Comparison of ENCODE assay signal across 12 cellular contexts in the genomic region with DNA sequence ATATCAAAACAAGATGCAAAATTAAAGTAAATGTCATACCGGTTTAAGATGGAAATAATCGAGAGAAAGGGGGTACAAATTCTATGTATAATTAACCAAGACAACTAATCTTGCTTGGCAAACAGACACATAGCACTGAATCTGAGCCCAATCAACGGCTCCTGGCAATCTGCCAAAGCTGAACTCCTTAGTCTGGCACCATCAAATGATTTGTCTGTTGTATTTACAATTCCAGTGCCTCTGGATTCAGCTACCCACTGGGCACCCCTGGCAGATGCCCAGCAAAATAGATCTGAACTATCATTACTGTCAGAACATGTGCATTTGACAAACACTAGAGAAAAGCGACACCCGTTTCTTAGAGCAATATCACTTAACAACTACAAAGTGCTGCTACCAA. TPM values are rescaled to one million over a fixed set of nuclear protein-coding genes. Genes with fewer than 3 reads are reported as not detected.
DNase-seq lines count a peak whose midpoint lies in the region; ATAC-seq and TF ChIP-seq lines count a peak whose summit lies in the region.
"Had no signal": no experiment of that assay in that cellular context is flagged by ENCODE, and none has a peak within 500 bp of the region (broad histone marks: within the 10 kb centered on the region; RNA-seq: fewer than 3 reads in every experiment).

No MANE protein-coding gene starts in this region.

- intact Hi-C loops in Right ventricle myocardium superior (cut with DNase I) = loop anchor here (10.0 kb wide), 2 partner anchors 98 to 112 kb away; no protein-coding TSS in a partner anchor

- peak overlapping the region in 1 of 2 donors; percentile 17 for H3K4me3 ChIP-seq in muscle layer of duodenum (ENCODE audit: low read depth in 1 of 2, low read length in 2 of 2)

- no peaks in the 10 kb centered on the region for H3K9me3 ChIP-seq in muscle layer of duodenum (ENCODE audit: control insufficient read depth in 1 of 2, low read length in 2 of 2)

- H3K27ac ChIP-seq in muscle layer of duodenum (ENCODE audit: low read length) = peak overlapping the region; percentile 4

- DNase-seq in DMS153 treated with DMSO at 0.1 percent for 48 hours (lab: John Stamatoyannopoulos, UW; ENCODE audit: unreplicated experiment) (peak; percentile 92), NCI-H2029 (lab: John Stamatoyannopoulos, UW) (peak; percentile 100), Kasumi-1 (lab: John Stamatoyannopoulos, UW) (no peak), HuH-7.5 (ENCODE audit: low spot score) (no peak), Right ventricle myocardium superior (no peak), NOMO-1 (lab: John Stamatoyannopoulos, UW; ENCODE audit: unreplicated experiment in 2 of 2) (no peak)
- DNase-seq: activated CD4-positive, CD25-positive, alpha-beta regulatory T cell treated with anti-CD3 and anti-CD28 coated beads, Interleukin-2, amount 50 U/mL, for 72 hours; activated naive CD8-positive, alpha-beta T cell treated with anti-CD3 and anti-CD28 coated beads for 36 hours; PC-3; retina had no signal

- H3K4me1 ChIP-seq in muscle layer of duodenum (ENCODE audit: control insufficient read depth in 1 of 2, insufficient read depth in 2 of 2, low read length in 2 of 2) = peaks cover 12 to 17% of the 10 kb centered on the region in 2 donors

- no peaks in the 10 kb centered on the region for H3K27me3 ChIP-seq in muscle layer of duodenum (ENCODE audit: low read depth, low read length)

- no peaks in the 10 kb centered on the region for H3K36me3 ChIP-seq in muscle layer of duodenum (ENCODE audit: control insufficient read depth in 1 of 2, insufficient read depth in 2 of 2, low read length in 2 of 2)

- ATAC-seq in SK-N-SH treated with all-trans-retinoic acid at 6 μM for 48 hours (no peak), Right ventricle myocardium superior (ENCODE audit: poor library complexity) (no peak)
- ATAC-seq: PC-3 had no signal

TF ChIP-seq in SK-N-SH treated with all-trans-retinoic acid at 6 μM for 48 hours, 23 proteins besides CTCF, POLR2A, EP300 and RAD21:
- 0 out of 2 replicates have a peak, but pooled peaks have one; percentile 28 for TF ChIP-seq ISL1 (CRISPR knock-in tag; IDR thresholded peaks at IDR 0.05)
- TF ChIP-seq ZNF565 (CRISPR knock-in tag; conservative IDR thresholded peaks at IDR 0.05; ENCODE audit: low read depth) = no peak
- TF ChIP-seq GLIS3 (CRISPR knock-in tag; IDR thresholded peaks at IDR 0.05) = no peak

RNA-seq across cellular contexts. Expression of gene EGLN3, which starts 7.8 kb away (rescaled TPM):
- 111 TPM for total RNA-seq in Right ventricle myocardium superior

Comparison
In these comparisons a context has a peak if more than half of its experiments do, and no peak if none do; other contexts are left out.
1. DNase-seq: peak in DMS153 treated with DMSO at 0.1 percent for 48 hours (single experiment) and NCI-H2029 (single experiment); none in Kasumi-1 (0 of 2), HuH-7.5 (single experiment), Right ventricle myocardium superior (single experiment) and NOMO-1 (0 of 2).